ENCODE assay signal across 8 cellular contexts in genomic region chr1:226002667-226003501, GRCh38. TPM values are rescaled to one million over a fixed set of nuclear protein-coding genes. Genes with fewer than 3 reads are reported as not detected.
DNase-seq lines count a peak whose midpoint lies in the region; ATAC-seq and TF ChIP-seq lines count a peak whose summit lies in the region.

No MANE protein-coding gene starts in this region.

- peak overlapping the region; percentile 82 to 100 (median 97) for H3K27ac ChIP-seq in BLaER1 treated with 17β-estradiol and CSF1 and Interleukin-3, amounts not matched to agents 10 nM and 100 nM
- H3K27ac ChIP-seq in HCT116 (ENCODE audit: low read depth, low read length) (no peak overlapping the region), body of pancreas (peak overlapping the region; percentile 19 to 97 (median 73)), testis (peak overlapping the region; percentile 20 to 97)

- peaks cover 17 to 24% (median 18%) of the 10 kb centered on the region in 3 donors for H3K27me3 Mint-ChIP-seq in immature natural killer cell (ENCODE audit: low read depth in 3 of 3)

- H3K4me3 ChIP-seq in BLaER1 treated with 17β-estradiol and CSF1 and Interleukin-3, amounts not matched to agents 10 nM and 100 nM: peak overlapping the region in 8 of 10 experiments; percentile 9 to 60 (median 39); a peak in 16 of 20 replicates
- H3K4me3 ChIP-seq in HCT116 (replicated peaks in 1 of 2; ENCODE audit: low read depth in 1 of 2, low read length in 2 of 2) (no peak overlapping the region), body of pancreas (no peak overlapping the region), testis (no peak overlapping the region)

- intact Hi-C loops in HCT116 (cut with micrococcal nuclease) (no loop called here), body of pancreas (cut with DNase I) (no loop called here), testis (cut with DNase I; ENCODE audit: low total_unique reads) (loop anchor here (5.0 kb wide), 1 partner anchor 59 kb away; the partner anchor contains the start of gene H3-3A)

- peaks cover 49 to 56% of the 10 kb centered on the region in 2 donors for H3K4me1 Mint-ChIP-seq in immature natural killer cell

- H3K36me3 ChIP-seq in BLaER1 treated with 17β-estradiol and CSF1 and Interleukin-3, amounts not matched to agents 10 nM and 100 nM: no peaks in the 10 kb centered on the region
- no peaks in the 10 kb centered on the region for H3K36me3 ChIP-seq in HCT116 (ENCODE audit: control insufficient read depth in 1 of 2, insufficient read depth in 2 of 2, low read length in 2 of 2)
- no peaks in the 10 kb centered on the region for H3K36me3 ChIP-seq in body of pancreas (replicated peaks in 1 of 2; ENCODE audit: insufficient read depth in 1 of 2, low read depth in 2 of 2)
- no peaks in the 10 kb centered on the region for H3K36me3 ChIP-seq in testis (ENCODE audit: low read depth, missing control alignments)

- H3K79me2 ChIP-seq in HCT116 (ENCODE audit: insufficient read depth, low read length): peaks cover 13% of the 10 kb centered on the region

- H3K4me3 Mint-ChIP-seq in immature natural killer cell: peak overlapping the region; percentile 14 to 59 (median 43)

- no peaks in the 10 kb centered on the region for H3K9me3 Mint-ChIP-seq in immature natural killer cell

- peak overlapping the region; percentile 61 to 93 (median 69) for H3K9ac ChIP-seq in BLaER1 treated with 17β-estradiol and CSF1 and Interleukin-3, amounts not matched to agents 10 nM and 100 nM
- H3K9ac ChIP-seq in HCT116 (ENCODE audit: low read length): no peak overlapping the region

- CTCF ChIA-PET in HCT116 (lab: Charles Lee): no interaction called here

- peak overlapping the region; percentile 91 for H2AFZ ChIP-seq in HCT116 (ENCODE audit: low read depth, low read length, poor library complexity, severe bottlenecking)

- H3K9me2 ChIP-seq in HCT116 (ENCODE audit: insufficient read depth): no peaks in the 10 kb centered on the region

- peak overlapping the region; percentile 88 to 100 (median 100) for H3K27ac Mint-ChIP-seq in immature natural killer cell

- no TSS peak for BruUV-seq in HCT116 (replicated peaks; lab: Mats Ljungman, UMichigan)

- WGBS in body of pancreas, 2 donors: 53 to 57% methylated on average over 4 of the region's 4 CpGs
- WGBS in testis, 2 donors: 46 to 60% methylated on average over 4 of the region's 4 CpGs

- no peaks in the 10 kb centered on the region for H3K27me3 ChIP-seq in BLaER1 treated with 17β-estradiol and CSF1 and Interleukin-3, amounts not matched to agents 10 nM and 100 nM
- no peaks in the 10 kb centered on the region for H3K27me3 ChIP-seq in HCT116 (ENCODE audit: insufficient read depth, low read length)
- H3K27me3 ChIP-seq in body of pancreas: no peaks in the 10 kb centered on the region
- no peaks in the 10 kb centered on the region for H3K27me3 ChIP-seq in testis

- TF ChIP-seq POLR2A in HCT116 (IDR thresholded peaks at IDR 0.05; ENCODE audit: borderline replicate concordance, extremely low read depth, insufficient read depth, insufficient read length): no peak
- peak in 1 of 3 donors; percentile 33 for TF ChIP-seq POLR2A in body of pancreas (IDR thresholded peaks at IDR 0.05)
- TF ChIP-seq POLR2A in testis (IDR thresholded peaks at IDR 0.05): no peak

- no peak for TF ChIP-seq RAD21 in HCT116 (IDR thresholded peaks at IDR 0.05; ENCODE audit: low read depth)

- POLR2A ChIA-PET in HCT116 (lab: Charles Lee): interaction anchor here (1.2 kb wide), 1 partner anchor 59 kb away, joined by 3 read pairs; the partner anchor contains the start of gene H3-3A

- H3K36me3 Mint-ChIP-seq in immature natural killer cell: no peaks in the 10 kb centered on the region

- peak; percentile 46 for DNase-seq in HCT116 (ENCODE audit: low read depth, low spot score)
- DNase-seq in NOMO-1 treated with dmso at 0.1 percent for 144 hours (lab: John Stamatoyannopoulos, UW; ENCODE audit: unreplicated experiment): peak; percentile 30
- peak; percentile 32 to 83 (median 51) for DNase-seq in body of pancreas
- DNase-seq in immature natural killer cell: no peak
- peak; percentile 37 for DNase-seq in testis
- no peak for DNase-seq in activated gamma-delta T cell (lab: John Stamatoyannopoulos, UW)

- H3K4me1 ChIP-seq in BLaER1 treated with 17β-estradiol and CSF1 and Interleukin-3, amounts not matched to agents 10 nM and 100 nM: peaks cover 42 to 80% (median 62%) of the 10 kb centered on the region in 10 experiments
- H3K4me1 ChIP-seq in HCT116 (ENCODE audit: control insufficient read depth in 1 of 2, insufficient read depth in 2 of 2, low read length in 2 of 2) (peaks cover 20 to 34% of the 10 kb centered on the region in 2 experiments), body of pancreas (peaks cover 40% of the 10 kb centered on the region), testis (peaks cover 5% of the 10 kb centered on the region)

- peak overlapping the region; percentile 83 to 97 (median 91) for H3K4me2 ChIP-seq in BLaER1 treated with 17β-estradiol and CSF1 and Interleukin-3, amounts not matched to agents 10 nM and 100 nM
- H3K4me2 ChIP-seq in HCT116 (ENCODE audit: low read length): peak overlapping the region; percentile 45

- RAD21 ChIA-PET in HCT116 (lab: Charles Lee; ENCODE audit: low non-redundant PET in 1 of 2, low total read pairs in 2 of 2, uncharacterized antibody in 2 of 2, unreplicated experiment in 2 of 2): no interaction called here

- ATAC-seq in HCT116 (peak; percentile 57), body of pancreas (no peak), GM18498 (IDR thresholded peaks at IDR 0.05; ENCODE audit: unreplicated experiment) (no peak)

- TF ChIP-seq CTCF in HCT116 (IDR thresholded peaks at IDR 0.05 in 2 of 3, conservative IDR thresholded peaks at IDR 0.05 in 1 of 3; ENCODE audit: borderline replicate concordance in 1 of 3, insufficient read depth in 1 of 3, low read depth in 2 of 3, low read length in 2 of 3): no peak
- no peak for TF ChIP-seq CTCF in body of pancreas (IDR thresholded peaks at IDR 0.05)
- TF ChIP-seq CTCF in testis (IDR thresholded peaks at IDR 0.05): no peak

- H3K9me3 ChIP-seq in BLaER1 treated with 17β-estradiol and CSF1 and Interleukin-3, amounts not matched to agents 10 nM and 100 nM (replicated peaks in 1 of 11): no peaks in the 10 kb centered on the region
- H3K9me3 ChIP-seq in HCT116 (ENCODE audit: control insufficient read depth in 1 of 2, insufficient read depth in 1 of 2, low read depth in 1 of 2, low read length in 2 of 2) (no peaks in the 10 kb centered on the region), body of pancreas (no peaks in the 10 kb centered on the region), testis (no peaks in the 10 kb centered on the region)

- peaks cover 0 to 10% (median 0%) of the 10 kb centered on the region in 11 experiments; a peak in 6 of 22 replicates for H4K20me1 ChIP-seq in BLaER1 treated with 17β-estradiol and CSF1 and Interleukin-3, amounts not matched to agents 10 nM and 100 nM
- H4K20me1 ChIP-seq in HCT116 (ENCODE audit: insufficient read depth): no peaks in the 10 kb centered on the region

TF ChIP-seq in HCT116, 20 proteins besides CTCF, POLR2A, EP300 and RAD21 (continues in another document):
- TF ChIP-seq SRF (IDR thresholded peaks at IDR 0.05; ENCODE audit: low read depth) (no peak), ZFX (IDR thresholded peaks at IDR 0.05) (no peak), CBX3 (IDR thresholded peaks at IDR 0.05; ENCODE audit: low read depth) (no peak), POLR2AphosphoS5 (IDR thresholded peaks at IDR 0.05; ENCODE audit: low read depth, low read length) (no peak), FOSL1 (IDR thresholded peaks at IDR 0.05; ENCODE audit: low read depth) (no peak)
- TF ChIP-seq, protein P1, sequence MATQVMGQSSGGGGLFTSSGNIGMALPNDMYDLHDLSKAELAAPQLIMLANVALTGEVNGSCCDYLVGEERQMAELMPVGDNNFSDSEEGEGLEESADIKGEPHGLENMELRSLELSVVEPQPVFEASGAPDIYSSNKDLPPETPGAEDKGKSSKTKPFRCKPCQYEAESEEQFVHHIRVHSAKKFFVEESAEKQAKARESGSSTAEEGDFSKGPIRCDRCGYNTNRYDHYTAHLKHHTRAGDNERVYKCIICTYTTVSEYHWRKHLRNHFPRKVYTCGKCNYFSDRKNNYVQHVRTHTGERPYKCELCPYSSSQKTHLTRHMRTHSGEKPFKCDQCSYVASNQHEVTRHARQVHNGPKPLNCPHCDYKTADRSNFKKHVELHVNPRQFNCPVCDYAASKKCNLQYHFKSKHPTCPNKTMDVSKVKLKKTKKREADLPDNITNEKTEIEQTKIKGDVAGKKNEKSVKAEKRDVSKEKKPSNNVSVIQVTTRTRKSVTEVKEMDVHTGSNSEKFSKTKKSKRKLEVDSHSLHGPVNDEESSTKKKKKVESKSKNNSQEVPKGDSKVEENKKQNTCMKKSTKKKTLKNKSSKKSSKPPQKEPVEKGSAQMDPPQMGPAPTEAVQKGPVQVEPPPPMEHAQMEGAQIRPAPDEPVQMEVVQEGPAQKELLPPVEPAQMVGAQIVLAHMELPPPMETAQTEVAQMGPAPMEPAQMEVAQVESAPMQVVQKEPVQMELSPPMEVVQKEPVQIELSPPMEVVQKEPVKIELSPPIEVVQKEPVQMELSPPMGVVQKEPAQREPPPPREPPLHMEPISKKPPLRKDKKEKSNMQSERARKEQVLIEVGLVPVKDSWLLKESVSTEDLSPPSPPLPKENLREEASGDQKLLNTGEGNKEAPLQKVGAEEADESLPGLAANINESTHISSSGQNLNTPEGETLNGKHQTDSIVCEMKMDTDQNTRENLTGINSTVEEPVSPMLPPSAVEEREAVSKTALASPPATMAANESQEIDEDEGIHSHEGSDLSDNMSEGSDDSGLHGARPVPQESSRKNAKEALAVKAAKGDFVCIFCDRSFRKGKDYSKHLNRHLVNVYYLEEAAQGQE (IDR thresholded peaks at IDR 0.05; ENCODE audit: low read depth): no peak

RNA-seq across cellular contexts. Expression of gene SDE2, which starts 3.7 kb away (rescaled TPM):
- 22.5 TPM for total RNA-seq in HCT116 (2021; ENCODE audit: unreplicated experiment)
- polyA plus RNA-seq in HCT116 (2012): 7.5 and 9.6 TPM in 2 replicates
- total RNA-seq in body of pancreas: 10 to 100 TPM; 11.9 to 13.7 TPM
- 10 to 100 TPM; 13.5 to 18.9 (median 15.8) TPM for polyA plus RNA-seq in immature natural killer cell
- 10 to 100 TPM; 22.4 to 23.9 TPM for total RNA-seq in testis
- 17.9 TPM for polyA plus RNA-seq in testis (ENCODE audit: insufficient read depth, low read depth, low replicate concordance)

RNA-seq across cellular contexts. Expression of gene H3-3A, which starts 59.6 kb away (rescaled TPM):
- total RNA-seq in HCT116 (2021; ENCODE audit: unreplicated experiment): 386 TPM
- 277 and 324 TPM in 2 replicates for polyA plus RNA-seq in HCT116 (2012)
- 100 to 1,000 TPM; 163 to 211 TPM for total RNA-seq in body of pancreas
- polyA plus RNA-seq in immature natural killer cell: 1,000 to 10,000 TPM in 1 of 3 donors, 100 to 1,000 TPM in 2; 850 to 1,086 (median 967) TPM
- total RNA-seq in testis: 100 to 1,000 TPM; 272 to 367 TPM
- polyA plus RNA-seq in testis (ENCODE audit: insufficient read depth, low read depth, low replicate concordance): 439 TPM

Comparison
In these comparisons a context has a peak if more than half of its experiments do, and no peak if none do; other contexts are left out.
1. H3K4me3 ChIP-seq: peak in BLaER1 treated with 17β-estradiol and CSF1 and Interleukin-3, amounts not matched to agents 10 nM and 100 nM (8 of 10); none in HCT116 (0 of 2), body of pancreas (0 of 2) and testis (0 of 2).
2. DNase-seq: peak in HCT116 (single experiment), NOMO-1 treated with dmso at 0.1 percent for 144 hours (single experiment), body of pancreas (4 of 4) and testis (single experiment); none in immature natural killer cell (0 of 3) and activated gamma-delta T cell (single experiment).